ENCODE assay signal across 8 cellular contexts in genomic region chr1:161314201-161314981, GRCh38. TPM values are rescaled to one million over a fixed set of nuclear protein-coding genes. Genes with fewer than 3 reads are reported as not detected.
DNase-seq lines count a peak whose midpoint lies in the region; ATAC-seq and TF ChIP-seq lines count a peak whose summit lies in the region.

Gene SDHC, plus strand, starts transcription at chr1:161314381. Its CDS starts 25 bp downstream, at chr1:161314406.

- H3K79me2 ChIP-seq in hepatocyte, result peaks cover 36% of the 10 kb centered on the region

- peak; percentile 70 to 78 for DNase-seq in NCI-H1930 (lab: John Stamatoyannopoulos, UW)
- peak; percentile 89 for DNase-seq in T-helper 9 cell
- DNase-seq in astrocyte of the cerebellum (ENCODE audit: low read depth), result peak; percentile 66
- peak; percentile 95 for DNase-seq in hepatocyte (ENCODE audit: low spot score)
- peak; percentile 76 for DNase-seq in renal cortical epithelial cell (ENCODE audit: low read depth)
- no peak for DNase-seq in cortex of kidney (lab: John Stamatoyannopoulos, UW)

- H4K20me1 ChIP-seq in hepatocyte (ENCODE audit: insufficient read depth, poor library complexity, severe bottlenecking), result no peaks in the 10 kb centered on the region

- H3K9me2 ChIP-seq in hepatocyte (replicated peaks; ENCODE audit: insufficient read depth), result no peaks in the 10 kb centered on the region

- H3K9me3 ChIP-seq in hepatocyte (ENCODE audit: low read depth), result no peaks in the 10 kb centered on the region

- H3K4me1 ChIP-seq in hepatocyte (ENCODE audit: insufficient read depth), result peaks cover 10% of the 10 kb centered on the region

- ATAC-seq in GM18499 (IDR thresholded peaks at IDR 0.05; ENCODE audit: insufficient read depth, unreplicated experiment), result peak; percentile 52
- ATAC-seq in HG02885 (IDR thresholded peaks at IDR 0.05; ENCODE audit: poor library complexity, unreplicated experiment), result peak; percentile 99

- H2AFZ ChIP-seq in hepatocyte, result peak within 1 kb of the TSS; percentile 89

- H3K4me3 ChIP-seq in astrocyte of the cerebellum (ENCODE audit: low read depth, low read length), result peak within 1 kb of the TSS; percentile 100
- H3K4me3 ChIP-seq in hepatocyte, result peak within 1 kb of the TSS; percentile 76

- peak within 1 kb of the TSS; percentile 95 for H3K27ac ChIP-seq in hepatocyte

- WGBS in hepatocyte (ENCODE audit: low lambda C conversion rate, missing lambda C conversion rate), result 2% methylated on average over 43 of the region's 45 CpGs

- in situ Hi-C loops in astrocyte of the cerebellum (cut with HindIII; ENCODE audit: low sequenced_read_pairs), result no loop called here

- H3K36me3 ChIP-seq in hepatocyte (replicated peaks; ENCODE audit: insufficient read depth, low read depth), result no peaks in the 10 kb centered on the region

- TF ChIP-seq CTCF in astrocyte of the cerebellum (IDR thresholded peaks at IDR 0.05; ENCODE audit: low read depth, low read length, missing control alignments) (peak; percentile 45), hepatocyte (IDR thresholded peaks at IDR 0.05; ENCODE audit: poor library complexity) (peak; percentile 47)

- H3K4me2 ChIP-seq in hepatocyte, result peak within 1 kb of the TSS; percentile 88

- H3K27me3 ChIP-seq in hepatocyte, result no peaks in the 10 kb centered on the region

RNA-seq across cellular contexts. Expression of gene SDHC, which starts in this region (rescaled TPM):
- total RNA-seq in hepatocyte (131 and 169 TPM in 2 replicates), renal cortical epithelial cell (45.8 and 103 TPM in 2 replicates)
- polyA plus RNA-seq in hepatocyte, result 291 and 358 TPM in 2 replicates
